ENCODE assay signal across 9 cellular contexts in genomic region chr17:7887038-7887481, GRCh38. TPM values are rescaled to one million over a fixed set of nuclear protein-coding genes. Genes with fewer than 3 reads are reported as not detected.
DNase-seq lines count a peak whose midpoint lies in the region; ATAC-seq and TF ChIP-seq lines count a peak whose summit lies in the region.
"Had no signal": no experiment of that assay in that cellular context is flagged by ENCODE, and none has a peak within 500 bp of the region (broad histone marks: within the 10 kb centered on the region; RNA-seq: fewer than 3 reads in every experiment).

No MANE protein-coding gene starts in this region.

- H3K27ac ChIP-seq in CD4-positive, alpha-beta T cell (ENCODE audit: low read depth, low read length): peak overlapping the region; percentile 96
- peak overlapping the region; percentile 87 for H3K27ac ChIP-seq in effector memory CD4-positive, alpha-beta T cell (ENCODE audit: insufficient read depth, low read length, poor library complexity, severe bottlenecking)

- no peaks in the 10 kb centered on the region for H3K9me3 Mint-ChIP-seq in CD4-positive, alpha-beta T cell
- no peaks in the 10 kb centered on the region for H3K9me3 Mint-ChIP-seq in stimulated activated effector memory CD8-positive, alpha-beta T cell treated with anti-CD3 and anti-CD28 coated beads, Interleukin-12 subunit alpha, Interleukin-12 subunit beta, amount 100 ng/mL, for 72 hours
- H3K9me3 Mint-ChIP-seq: memory B cell had no signal

- TF ChIP-seq CTCF in CD4-positive, alpha-beta T cell (IDR thresholded peaks at IDR 0.05): no peak

- no peaks in the 10 kb centered on the region for H3K27me3 Mint-ChIP-seq in CD4-positive, alpha-beta T cell
- H3K27me3 Mint-ChIP-seq: memory B cell had no signal

- peaks cover 4% of the 10 kb centered on the region for H3K36me3 Mint-ChIP-seq in CD4-positive, alpha-beta T cell (ENCODE audit: low read depth)
- H3K36me3 Mint-ChIP-seq in stimulated activated effector memory CD8-positive, alpha-beta T cell treated with anti-CD3 and anti-CD28 coated beads, Interleukin-12 subunit alpha, Interleukin-12 subunit beta, amount 100 ng/mL, for 72 hours: no peaks in the 10 kb centered on the region

- H3K4me1 ChIP-seq in effector memory CD4-positive, alpha-beta T cell (ENCODE audit: control insufficient read depth, insufficient read depth, low read length, poor library complexity, severe bottlenecking): peaks cover 20% of the 10 kb centered on the region

- H3K4me3 ChIP-seq in effector memory CD4-positive, alpha-beta T cell (ENCODE audit: insufficient read depth, low read depth, low read length, poor library complexity, severe bottlenecking): peak overlapping the region; percentile 79

- peak; percentile 37 for ATAC-seq in CD4-positive, alpha-beta T cell (ENCODE audit: poor library complexity)
- no peak for ATAC-seq in stimulated activated effector memory CD8-positive, alpha-beta T cell treated with anti-CD3 and anti-CD28 coated beads, Interleukin-12 subunit alpha, Interleukin-12 subunit beta, amount 100 ng/mL, for 72 hours

- H3K9me3 ChIP-seq in CD4-positive, alpha-beta T cell (ENCODE audit: control insufficient read depth, low read length): no peaks in the 10 kb centered on the region
- H3K9me3 ChIP-seq in effector memory CD4-positive, alpha-beta T cell (ENCODE audit: control insufficient read depth, low read length): no peaks in the 10 kb centered on the region

- no peak overlapping the region for H3K27ac Mint-ChIP-seq in CD4-positive, alpha-beta T cell
- no peak overlapping the region for H3K27ac Mint-ChIP-seq in stimulated activated effector memory CD8-positive, alpha-beta T cell treated with anti-CD3 and anti-CD28 coated beads, Interleukin-12 subunit alpha, Interleukin-12 subunit beta, amount 100 ng/mL, for 72 hours
- H3K27ac Mint-ChIP-seq: memory B cell had no signal

- no peak overlapping the region for H3K4me3 Mint-ChIP-seq in CD4-positive, alpha-beta T cell
- no peak overlapping the region for H3K4me3 Mint-ChIP-seq in stimulated activated effector memory CD8-positive, alpha-beta T cell treated with anti-CD3 and anti-CD28 coated beads, Interleukin-12 subunit alpha, Interleukin-12 subunit beta, amount 100 ng/mL, for 72 hours
- H3K4me3 Mint-ChIP-seq: memory B cell had no signal

- intact Hi-C loops in CD4-positive, alpha-beta T cell (cut with DNase I, micrococcal nuclease): loop anchor here (1.0 to 5.0 kb wide), 5 partner anchors 24 to 52 kb away; partner anchors contain the start of genes CNTROB (in 1 of the 2), KDM6B (in 1 of the 2), NAA38 (in 1 of the 2) and TRAPPC1 (in 1 of the 2)

- no peak for DNase-seq in CD4-positive, alpha-beta T cell
- peak; percentile 65 for DNase-seq in NCI-H1048 (lab: John Stamatoyannopoulos, UW)
- DNase-seq in effector memory CD4-positive, alpha-beta T cell: no peak
- peak; percentile 9 for DNase-seq in occipital lobe (lab: John Stamatoyannopoulos, UW)
- no peak for DNase-seq in dedifferentiated amniotic fluid mesenchymal stem cell (ENCODE audit: extremely low spot score)
- no peak for DNase-seq in stimulated activated effector memory CD8-positive, alpha-beta T cell treated with anti-CD3 and anti-CD28 coated beads, Interleukin-12 subunit alpha, Interleukin-12 subunit beta, amount 100 ng/mL, for 72 hours (ENCODE audit: low spot score in 2 of 2)
- DNase-seq in NCI-H82 (lab: John Stamatoyannopoulos, UW): no peak
- no peak for DNase-seq in AG08395 (ENCODE audit: low spot score)

- no peaks in the 10 kb centered on the region for H3K27me3 ChIP-seq in CD4-positive, alpha-beta T cell (ENCODE audit: control insufficient read depth, insufficient read depth, low read length)
- no peaks in the 10 kb centered on the region for H3K27me3 ChIP-seq in effector memory CD4-positive, alpha-beta T cell (replicated peaks; ENCODE audit: control insufficient read depth, insufficient read depth, low read length, poor library complexity, severe bottlenecking)

- CTCF ChIA-PET in CD4-positive, alpha-beta T cell (lab: Charles Lee): no interaction called here

- POLR2A ChIA-PET in CD4-positive, alpha-beta T cell (lab: Charles Lee): interaction anchor here (1.1 to 1.7 kb wide), 2 partner anchors 29 to 30 kb away, joined by 3 to 18 read pairs; partner anchors contain the start of genes NAA38 and RNF227

- peaks cover 12% of the 10 kb centered on the region for H3K36me3 ChIP-seq in effector memory CD4-positive, alpha-beta T cell (ENCODE audit: control insufficient read depth, insufficient read depth, low read length)

- peaks cover 6% of the 10 kb centered on the region for H3K4me1 Mint-ChIP-seq in CD4-positive, alpha-beta T cell (ENCODE audit: low read depth)
- H3K4me1 Mint-ChIP-seq in stimulated activated effector memory CD8-positive, alpha-beta T cell treated with anti-CD3 and anti-CD28 coated beads, Interleukin-12 subunit alpha, Interleukin-12 subunit beta, amount 100 ng/mL, for 72 hours: peaks cover 8% of the 10 kb centered on the region

RNA-seq across cellular contexts. Expression of gene CHD3, which starts 1.5 kb away (rescaled TPM):
- 100 to 1,000 TPM; 263 to 297 TPM for total RNA-seq in CD4-positive, alpha-beta T cell
- 337 TPM for total RNA-seq in occipital lobe

RNA-seq across cellular contexts. Expression of gene RNF227, which starts 29.0 kb away (rescaled TPM):
- 1 to 10 TPM; 3.2 to 3.5 TPM for total RNA-seq in CD4-positive, alpha-beta T cell
- total RNA-seq in occipital lobe: 7.3 TPM

RNA-seq across cellular contexts. Expression of gene CYB5D1, which starts 29.3 kb away (rescaled TPM):
- 1 to 10 TPM; 8.7 TPM for total RNA-seq in CD4-positive, alpha-beta T cell
- 14.2 TPM for total RNA-seq in occipital lobe

RNA-seq across cellular contexts. Expression of gene NAA38, which starts 29.7 kb away (rescaled TPM):
- total RNA-seq in CD4-positive, alpha-beta T cell: 10 to 100 TPM; 15.4 to 16.3 TPM
- 20.1 TPM for total RNA-seq in occipital lobe

RNA-seq across cellular contexts. Expression of gene TMEM88, which starts 32.2 kb away (rescaled TPM):
- 10 to 100 TPM; 29.3 to 29.6 TPM for total RNA-seq in CD4-positive, alpha-beta T cell
- total RNA-seq in occipital lobe: 1.2 TPM

Comparison
In these comparisons a context has a peak if more than half of its experiments do, and no peak if none do; other contexts are left out.
1. DNase-seq: peak in NCI-H1048 (single experiment) and occipital lobe (single experiment); none in CD4-positive, alpha-beta T cell (0 of 10), effector memory CD4-positive, alpha-beta T cell (0 of 3), dedifferentiated amniotic fluid mesenchymal stem cell (single experiment), stimulated activated effector memory CD8-positive, alpha-beta T cell treated with anti-CD3 and anti-CD28 coated beads, Interleukin-12 subunit alpha, Interleukin-12 subunit beta, amount 100 ng/mL, for 72 hours (0 of 2), NCI-H82 (single experiment) and AG08395 (single experiment).